In the genomic region with DNA sequence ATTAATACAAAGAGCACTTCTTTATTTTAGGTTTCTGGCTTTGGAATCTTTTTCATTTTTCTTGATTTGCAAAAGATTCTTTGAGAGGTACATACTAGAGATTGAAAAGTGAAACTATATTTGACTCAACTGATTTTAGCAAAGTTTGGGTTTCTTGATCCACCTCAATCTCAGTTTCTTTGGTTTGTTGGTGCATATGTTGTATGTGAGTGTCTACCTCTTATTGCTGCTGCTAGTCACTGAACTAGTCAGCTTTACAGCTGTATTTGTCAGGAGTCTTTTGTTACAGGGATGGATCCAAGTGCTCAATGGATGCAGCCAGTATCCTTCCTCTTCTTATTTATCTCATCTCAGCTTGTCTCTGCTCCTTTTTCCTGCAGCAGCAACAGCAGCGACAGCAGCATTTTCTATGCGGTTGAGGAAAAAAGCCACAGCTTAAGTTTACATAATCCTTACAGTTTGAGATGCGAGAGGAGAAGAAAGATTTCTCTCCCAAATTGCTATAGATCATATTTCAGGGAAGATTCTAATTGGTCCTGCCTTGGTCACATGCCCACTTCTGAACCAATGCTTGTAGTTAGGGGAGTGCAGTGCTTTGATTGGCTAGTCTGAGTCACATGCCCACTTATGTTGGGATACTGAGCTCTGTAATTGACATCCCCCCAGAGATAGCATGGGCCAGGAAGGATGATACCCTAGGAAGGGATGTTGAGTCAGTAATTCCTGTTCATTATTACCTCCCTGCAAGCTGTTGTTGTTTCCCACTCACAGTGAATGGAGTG, we compare ENCODE assay signal across 1 cellular context.
TF ChIP-seq lines count a peak whose summit lies in the region.

No MANE protein-coding gene starts in this region.

TF ChIP-seq in K562, 482 proteins besides CTCF, POLR2A, EP300 and RAD21:
- no peak for TF ChIP-seq ZNF668 (CRISPR knock-in tag; IDR thresholded peaks at IDR 0.05)
- TF ChIP-seq, protein P1, sequence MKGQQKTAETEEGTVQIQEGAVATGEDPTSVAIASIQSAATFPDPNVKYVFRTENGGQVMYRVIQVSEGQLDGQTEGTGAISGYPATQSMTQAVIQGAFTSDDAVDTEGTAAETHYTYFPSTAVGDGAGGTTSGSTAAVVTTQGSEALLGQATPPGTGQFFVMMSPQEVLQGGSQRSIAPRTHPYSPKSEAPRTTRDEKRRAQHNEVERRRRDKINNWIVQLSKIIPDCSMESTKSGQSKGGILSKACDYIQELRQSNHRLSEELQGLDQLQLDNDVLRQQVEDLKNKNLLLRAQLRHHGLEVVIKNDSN (CRISPR knock-in tag; IDR thresholded peaks at IDR 0.05) = peak; percentile 98
- no peak for TF ChIP-seq ZNF134 (CRISPR knock-in tag; conservative IDR thresholded peaks at IDR 0.05)
- no peak for TF ChIP-seq TARDBP (IDR thresholded peaks at IDR 0.05)
- TF ChIP-seq RAD51 (IDR thresholded peaks at IDR 0.05; ENCODE audit: borderline replicate concordance, low read depth) = peak; percentile 95
- TF ChIP-seq PHB (CRISPR knock-in tag; IDR thresholded peaks at IDR 0.05) = no peak
- TF ChIP-seq, protein P2, sequence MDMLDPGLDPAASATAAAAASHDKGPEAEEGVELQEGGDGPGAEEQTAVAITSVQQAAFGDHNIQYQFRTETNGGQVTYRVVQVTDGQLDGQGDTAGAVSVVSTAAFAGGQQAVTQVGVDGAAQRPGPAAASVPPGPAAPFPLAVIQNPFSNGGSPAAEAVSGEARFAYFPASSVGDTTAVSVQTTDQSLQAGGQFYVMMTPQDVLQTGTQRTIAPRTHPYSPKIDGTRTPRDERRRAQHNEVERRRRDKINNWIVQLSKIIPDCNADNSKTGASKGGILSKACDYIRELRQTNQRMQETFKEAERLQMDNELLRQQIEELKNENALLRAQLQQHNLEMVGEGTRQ (CRISPR knock-in tag; IDR thresholded peaks at IDR 0.05) = peak; percentile 96
- no peak for TF ChIP-seq CBX8 (IDR thresholded peaks at IDR 0.05; ENCODE audit: borderline replicate concordance, extremely low read depth, low read depth, low read length, poor library complexity, severe bottlenecking)
- peak; percentile 35 for TF ChIP-seq RBM25 (IDR thresholded peaks at IDR 0.05; ENCODE audit: low read depth, low read length, severe bottlenecking)
- TF ChIP-seq FOS (IDR thresholded peaks at IDR 0.05; ENCODE audit: extremely low read depth, insufficient read length) = peak; percentile 49
- TF ChIP-seq NFYB (IDR thresholded peaks at IDR 0.05; ENCODE audit: extremely low read depth, insufficient read length) = peak; percentile 58
- peak; percentile 54 for TF ChIP-seq CBFA2T2 (conservative IDR thresholded peaks at IDR 0.05)
- TF ChIP-seq ASH1L (IDR thresholded peaks at IDR 0.05; ENCODE audit: borderline replicate concordance, low read depth, partially characterized antibody) = no peak
